8 cellular contexts compared by ENCODE assay signal in genomic region chr7:33904680-33905388, GRCh38. TPM values are rescaled to one million over a fixed set of nuclear protein-coding genes. Genes with fewer than 3 reads are reported as not detected.
DNase-seq lines count a peak whose midpoint lies in the region; ATAC-seq and TF ChIP-seq lines count a peak whose summit lies in the region.

No MANE protein-coding gene starts in this region.

- H3K9me3 ChIP-seq in Panc1 (ENCODE audit: control insufficient read depth, insufficient read depth, low read depth, low read length) (no peaks in the 10 kb centered on the region), left lung (no peaks in the 10 kb centered on the region)

- peaks cover 69% of the 10 kb centered on the region for H3K27me3 ChIP-seq in Panc1 (ENCODE audit: control insufficient read depth, insufficient read depth, low read length)
- H3K27me3 ChIP-seq in left lung = peaks cover 22 to 68% of the 10 kb centered on the region in 2 donors

- no TSS peak for BruUV-seq in Panc1 (replicated peaks; lab: Mats Ljungman, UMichigan)

- H3K4me1 ChIP-seq in Panc1 (ENCODE audit: control insufficient read depth, insufficient read depth, low read length) = peaks cover 4% of the 10 kb centered on the region
- peaks cover 0 to 21% of the 10 kb centered on the region in 2 donors for H3K4me1 ChIP-seq in left lung

- POLR2A ChIA-PET in Panc1 (lab: Charles Lee) = interaction anchor here (0.7 kb wide), 2 partner anchors 45 to 650 kb away, joined by 3 to 8 read pairs; no protein-coding TSS in a partner anchor

- H3K36me3 ChIP-seq in Panc1 (ENCODE audit: control insufficient read depth, insufficient read depth, low read length) = no peaks in the 10 kb centered on the region
- H3K36me3 ChIP-seq in left lung = no peaks in the 10 kb centered on the region

- ATAC-seq in GM19328 (IDR thresholded peaks at IDR 0.05; ENCODE audit: unreplicated experiment) (peak; percentile 54), Panc1 (peak; percentile 84), left lung (peak; percentile 77), HG03135 (IDR thresholded peaks at IDR 0.05; ENCODE audit: unreplicated experiment) (no peak), HG02678 (IDR thresholded peaks at IDR 0.05; ENCODE audit: unreplicated experiment) (no peak)
- ATAC-seq in stimulated activated naive CD8-positive, alpha-beta T cell treated with anti-CD3 and anti-CD28 coated beads, Interleukin-15, Interleukin-2, amounts not matched to agents 100 U/mL and 50 U/mL, for 24 hours = peak; percentile 61

- in situ Hi-C loops in Panc1 (cut with HindIII; ENCODE audit: low pct_unique_long_range_greater_than_20kb, low sequenced_read_pairs) = no loop called here

- H3K27ac ChIP-seq in Panc1 (ENCODE audit: low read length) (no peak overlapping the region), coronary artery (peak overlapping the region in 1 of 2 donors; percentile 57), left lung (peak overlapping the region; percentile 55 to 66)

- DNase-seq in AG10803 (ENCODE audit: low read depth) (peak; percentile 72), Panc1 (ENCODE audit: low read depth, low spot score) (no peak), coronary artery (ENCODE audit: low spot score) (peak; percentile 74), left lung (peak in 1 of 2 donors; percentile 81)
- DNase-seq in stimulated activated naive CD8-positive, alpha-beta T cell treated with anti-CD3 and anti-CD28 coated beads, Interleukin-15, Interleukin-2, amounts not matched to agents 100 U/mL and 50 U/mL, for 24 hours = peak; percentile 23

- intact Hi-C loops in Panc1 (cut with micrococcal nuclease; ENCODE audit: unreplicated experiment) (loop anchor here (10.0 kb wide), 1 partner anchor 660 kb away; no protein-coding TSS in a partner anchor), left lung (cut with DNase I) (no loop called here)

- CTCF ChIA-PET in Panc1 (lab: Charles Lee) = interaction anchor here (0.7 kb wide), 3 partner anchors 77 to 194 kb away, joined by 5 to 6 read pairs (median 5); no protein-coding TSS in a partner anchor

- TF ChIP-seq CTCF in AG10803 (conservative IDR thresholded peaks at IDR 0.05; ENCODE audit: low read length) = peak; percentile 22
- TF ChIP-seq CTCF in Panc1 (IDR thresholded peaks at IDR 0.05) = peak; percentile 39
- TF ChIP-seq CTCF in coronary artery (IDR thresholded peaks at IDR 0.05) = no peak
- no peak for TF ChIP-seq CTCF in left lung (IDR thresholded peaks at IDR 0.05)

- H3K4me3 ChIP-seq in AG10803 (ENCODE audit: low read length) (peak overlapping the region; percentile 82), Panc1 (ENCODE audit: low read depth in 2 of 2, low read length in 2 of 2) (peak overlapping the region; percentile 48 to 53), coronary artery (peak overlapping the region; percentile 73), left lung (peak overlapping the region; percentile 47 to 50)

RNA-seq across cellular contexts. Expression of gene BMPER, which starts 0.5 kb away (rescaled TPM):
- not detected for total RNA-seq in Panc1 (2021; ENCODE audit: unreplicated experiment)
- polyA plus RNA-seq in Panc1 (2012; ENCODE audit: insufficient read length) = not detected
- total RNA-seq in left lung = 1 to 10 TPM; 7.4 to 7.7 TPM

Comparison
In these comparisons a context has a peak if more than half of its experiments do, and no peak if none do; other contexts are left out.
1. CTCF ChIP-seq: peak in AG10803 (single experiment) and Panc1 (single experiment); none in coronary artery (single experiment) and left lung (0 of 2).
2. ATAC-seq: peak in GM19328 (single experiment), Panc1 (single experiment), left lung (single experiment) and stimulated activated naive CD8-positive, alpha-beta T cell treated with anti-CD3 and anti-CD28 coated beads, Interleukin-15, Interleukin-2, amounts not matched to agents 100 U/mL and 50 U/mL, for 24 hours (single experiment); none in HG03135 (single experiment) and HG02678 (single experiment).
3. Peak in every context shown above with its lines, with median percentiles within 50 percentile points of each other: H3K4me3 ChIP-seq.